In genomic region chrX:30533261-30533660, GRCh38 we compare ENCODE assay signal across 30 cellular contexts. TPM values are rescaled to one million over a fixed set of nuclear protein-coding genes. Genes with fewer than 3 reads are reported as not detected.
DNase-seq lines count a peak whose midpoint lies in the region; TF ChIP-seq lines count a peak whose summit lies in the region.
"Had no signal": no experiment of that assay in that cellular context is flagged by ENCODE, and none has a peak within 500 bp of the region (broad histone marks: within the 10 kb centered on the region; RNA-seq: fewer than 3 reads in every experiment).

No MANE protein-coding gene starts in this region.

- H3K4me2 ChIP-seq in mesenchymal stem cell (ENCODE audit: low read length, poor library complexity, severe bottlenecking) (no peak overlapping the region), neuronal stem cell (ENCODE audit: insufficient read depth, low read length, poor library complexity, severe bottlenecking) (no peak overlapping the region)

- H4K91ac ChIP-seq in mesenchymal stem cell (ENCODE audit: low read length) (no peak overlapping the region), neuronal stem cell (ENCODE audit: low read depth, low read length, poor library complexity) (no peak overlapping the region)

- no peak overlapping the region for H3K18ac ChIP-seq in mesenchymal stem cell (ENCODE audit: low read depth in 1 of 2, low read length in 2 of 2)
- no peak overlapping the region for H3K18ac ChIP-seq in neuronal stem cell (ENCODE audit: low read length)

- TF ChIP-seq CTCF in CD14-positive monocyte (IDR thresholded peaks at IDR 0.05) = no peak
- TF ChIP-seq CTCF in cardiac fibroblast (IDR thresholded peaks at IDR 0.05; ENCODE audit: low read depth, low read length) = no peak
- no peak for TF ChIP-seq CTCF in progenitor cell of endocrine pancreas (IDR thresholded peaks at IDR 0.05; ENCODE audit: unreplicated experiment)
- no peak for TF ChIP-seq CTCF in Caco-2 (IDR thresholded peaks at IDR 0.05; ENCODE audit: insufficient read depth in 1 of 2, low read depth in 1 of 2, low read length in 1 of 2, severe bottlenecking in 1 of 2, unreplicated experiment in 1 of 2)

- peaks cover 0 to 5% (median 0%) of the 10 kb centered on the region in 3 donors for H3K27me3 Mint-ChIP-seq in CD14-positive monocyte (ENCODE audit: low read depth in 3 of 3)
- no peaks in the 10 kb centered on the region for H3K27me3 Mint-ChIP-seq in progenitor cell of endocrine pancreas
- no peaks in the 10 kb centered on the region for H3K27me3 Mint-ChIP-seq in Caco-2 (ENCODE audit: insufficient read depth, unreplicated experiment)
- H3K27me3 Mint-ChIP-seq: dendritic cell treated with granulocyte-macrophage colony-stimulating factor and Interleukin-4, amounts not matched to agents 40 ng/mL and 50 ng/mL, for 4 days had no signal

- no peaks in the 10 kb centered on the region for H3K27me3 ChIP-seq in mesenchymal stem cell (ENCODE audit: control insufficient read depth in 1 of 2, insufficient read depth in 1 of 2, low read length in 2 of 2)
- H3K27me3 ChIP-seq in Caco-2 (replicated peaks; ENCODE audit: control insufficient read depth, insufficient read depth, low read length) = no peaks in the 10 kb centered on the region
- no peaks in the 10 kb centered on the region for H3K27me3 ChIP-seq in neuronal stem cell (ENCODE audit: control insufficient read depth in 3 of 3, insufficient read depth in 3 of 3, low read depth in 1 of 3, low read length in 3 of 3)
- H3K27me3 ChIP-seq: adrenal gland, MG63, ovary, testis had no signal

- H3K36me3 Mint-ChIP-seq in CD14-positive monocyte (peaks cover 0 to under 1% of the 10 kb centered on the region in 2 donors), progenitor cell of endocrine pancreas (ENCODE audit: insufficient read depth) (no peaks in the 10 kb centered on the region), Caco-2 (ENCODE audit: insufficient read depth, unreplicated experiment) (no peaks in the 10 kb centered on the region)
- H3K36me3 Mint-ChIP-seq: natural killer cell treated with Interleukin-12 subunit alpha and Interleukin-12 subunit beta and Interleukin-15 and Interleukin-18, amount 100 ng/mL, for 72 hours had no signal

- no peak overlapping the region for H3K4me3 ChIP-seq in cardiac fibroblast (replicated peaks in 1 of 2; ENCODE audit: low read depth in 2 of 2, low read length in 2 of 2)
- H3K4me3 ChIP-seq in mesenchymal stem cell (ENCODE audit: insufficient read depth in 1 of 2, low read depth in 1 of 2, low read length in 2 of 2) = no peak overlapping the region
- H3K4me3 ChIP-seq in Caco-2 (ENCODE audit: low read depth, low read length) = no peak overlapping the region
- no peak overlapping the region for H3K4me3 ChIP-seq in neuronal stem cell (ENCODE audit: low read length in 2 of 2)
- H3K4me3 ChIP-seq: adrenal gland, left ventricle myocardium inferior, MG63, ovary, testis had no signal

- H2BK5ac ChIP-seq in mesenchymal stem cell (ENCODE audit: low read depth, low read length, poor library complexity, severe bottlenecking) (no peak overlapping the region), neuronal stem cell (ENCODE audit: low read length) (no peak overlapping the region)

- no peak overlapping the region for H2BK120ac ChIP-seq in mesenchymal stem cell (ENCODE audit: low read depth, low read length)
- H2BK120ac ChIP-seq in neuronal stem cell (ENCODE audit: low read depth, low read length) = no peak overlapping the region

- H3K27ac ChIP-seq in mesenchymal stem cell (ENCODE audit: low read length, poor library complexity, severe bottlenecking) = no peak overlapping the region
- H3K27ac ChIP-seq in neuronal stem cell (replicated peaks; ENCODE audit: low read length) = no peak overlapping the region
- H3K27ac ChIP-seq: adrenal gland, left ventricle myocardium inferior, ovary, testis had no signal

- H3K4me1 ChIP-seq in mesenchymal stem cell (ENCODE audit: control insufficient read depth, insufficient read depth, low read depth, low read length) (no peaks in the 10 kb centered on the region), Caco-2 (no peaks in the 10 kb centered on the region), neuronal stem cell (ENCODE audit: control insufficient read depth in 2 of 2, insufficient read depth in 1 of 2, low read depth in 1 of 2, low read length in 2 of 2) (no peaks in the 10 kb centered on the region)
- H3K4me1 ChIP-seq: adrenal gland, left ventricle myocardium inferior, testis had no signal

- H3K4me3 Mint-ChIP-seq in CD14-positive monocyte (no peak overlapping the region), progenitor cell of endocrine pancreas (ENCODE audit: low read depth) (no peak overlapping the region), Caco-2 (ENCODE audit: unreplicated experiment) (no peak overlapping the region)
- H3K4me3 Mint-ChIP-seq: activated CD4-positive, alpha-beta T cell treated with anti-CD3 and anti-CD28 coated beads for 36 hours; activated T-cell treated with anti-CD3 and anti-CD28 coated beads, Interleukin-2, amount 50 U/mL, for 24 hours; dendritic cell treated with granulocyte-macrophage colony-stimulating factor and Interleukin-4, amounts not matched to agents 40 ng/mL and 50 ng/mL, for 4 days; IgD-negative memory B cell; natural killer cell treated with Interleukin-12 subunit alpha and Interleukin-12 subunit beta and Interleukin-15 and Interleukin-18, amount 100 ng/mL, for 72 hours had no signal

- H3K36me3 ChIP-seq in mesenchymal stem cell (ENCODE audit: control insufficient read depth in 1 of 2, insufficient read depth in 2 of 2, low read depth in 1 of 2, low read length in 2 of 2) (no peaks in the 10 kb centered on the region), Caco-2 (ENCODE audit: control insufficient read depth, insufficient read depth, low read length) (no peaks in the 10 kb centered on the region), neuronal stem cell (replicated peaks in 1 of 2; ENCODE audit: control insufficient read depth in 2 of 2, insufficient read depth in 2 of 2, low read length in 2 of 2) (no peaks in the 10 kb centered on the region)
- H3K36me3 ChIP-seq: adrenal gland, left ventricle myocardium inferior, MG63, ovary had no signal

- H2AK5ac ChIP-seq in mesenchymal stem cell (ENCODE audit: low read length, severe bottlenecking) (no peak overlapping the region), neuronal stem cell (ENCODE audit: low read depth, low read length) (no peak overlapping the region)

- H3K79me1 ChIP-seq in mesenchymal stem cell (replicated peaks; ENCODE audit: low read length, poor library complexity, severe bottlenecking) (no peaks in the 10 kb centered on the region), neuronal stem cell (ENCODE audit: low read depth, low read length) (no peaks in the 10 kb centered on the region)

- H3K27ac Mint-ChIP-seq in CD14-positive monocyte = peak overlapping the region; percentile 66 to 92 (median 82)
- H3K27ac Mint-ChIP-seq in progenitor cell of endocrine pancreas = no peak overlapping the region
- H3K27ac Mint-ChIP-seq in Caco-2 (ENCODE audit: unreplicated experiment) = no peak overlapping the region
- H3K27ac Mint-ChIP-seq: activated CD4-positive, alpha-beta T cell treated with anti-CD3 and anti-CD28 coated beads for 36 hours; activated T-cell treated with anti-CD3 and anti-CD28 coated beads, Interleukin-2, amount 50 U/mL, for 24 hours; dendritic cell treated with granulocyte-macrophage colony-stimulating factor and Interleukin-4, amounts not matched to agents 40 ng/mL and 50 ng/mL, for 4 days; IgD-negative memory B cell; natural killer cell treated with Interleukin-12 subunit alpha and Interleukin-12 subunit beta and Interleukin-15 and Interleukin-18, amount 100 ng/mL, for 72 hours had no signal

- H3K9me3 ChIP-seq in mesenchymal stem cell (ENCODE audit: control insufficient read depth, low read length) = no peaks in the 10 kb centered on the region
- H3K9me3 ChIP-seq in Caco-2 = no peaks in the 10 kb centered on the region
- no peaks in the 10 kb centered on the region for H3K9me3 ChIP-seq in neuronal stem cell (replicated peaks in 1 of 2; ENCODE audit: control insufficient read depth in 2 of 2, insufficient read depth in 1 of 2, low read depth in 1 of 2, low read length in 2 of 2)
- H3K9me3 ChIP-seq: adrenal gland, left ventricle myocardium inferior, MG63, ovary, testis had no signal

- H2AFZ ChIP-seq in mesenchymal stem cell (ENCODE audit: low read depth, low read length) (no peak overlapping the region), neuronal stem cell (ENCODE audit: low read length) (no peak overlapping the region)

- H3K4ac ChIP-seq in mesenchymal stem cell (ENCODE audit: low read depth in 1 of 2, low read length in 2 of 2) (no peak overlapping the region), neuronal stem cell (ENCODE audit: low read length) (no peak overlapping the region)

- 100% methylated on average over 1 of the region's 2 CpGs for WGBS in mesenchymal stem cell
- WGBS in neuronal stem cell (ENCODE audit: extremely low coverage in 2 of 2, insufficient read length in 2 of 2, insufficient replicate concordance in 1 of 2), 2 donors = no CpG with 5 or more reads among the region's 2 CpGs

- CTCF ChIA-PET in Caco-2 (lab: Charles Lee) = no interaction called here

- H3K23ac ChIP-seq in mesenchymal stem cell (ENCODE audit: low read length in 2 of 2) (no peak overlapping the region), neuronal stem cell (ENCODE audit: low read depth, low read length, poor library complexity) (no peak overlapping the region)

- H3K14ac ChIP-seq in mesenchymal stem cell (ENCODE audit: low read length in 2 of 2) = no peak overlapping the region
- H3K14ac ChIP-seq in neuronal stem cell (ENCODE audit: low read length) = no peak overlapping the region

- H4K8ac ChIP-seq in mesenchymal stem cell (ENCODE audit: low read length) (no peak overlapping the region), neuronal stem cell (ENCODE audit: low read depth, low read length) (no peak overlapping the region)

- H3K9ac ChIP-seq in mesenchymal stem cell (ENCODE audit: low read length) (no peak overlapping the region), neuronal stem cell (ENCODE audit: low read depth, low read length, poor library complexity) (no peak overlapping the region)

- DNase-seq in CD14-positive monocyte (ENCODE audit: low spot score) (no peak), HT1080 (ENCODE audit: low read depth) (peak; percentile 0), cardiac fibroblast (ENCODE audit: low read depth in 2 of 2) (peak; percentile 39 to 48), mesenchymal stem cell (peak; percentile 41), progenitor cell of endocrine pancreas (ENCODE audit: low spot score, unreplicated experiment) (no peak), Caco-2 (no peak), neuronal stem cell (ENCODE audit: low spot score) (no peak), NCI-H1048 (lab: John Stamatoyannopoulos, UW) (no peak)
- DNase-seq: activated CD4-positive, alpha-beta T cell treated with anti-CD3 and anti-CD28 coated beads for 36 hours; activated naive CD4-positive, alpha-beta T cell; activated T-cell treated with anti-CD3 and anti-CD28 coated beads, Interleukin-2, amount 50 U/mL, for 24 hours; adrenal gland; C1 segment of cervical spinal cord; EL; foreskin melanocyte; left ventricle myocardium inferior; MG63; midbrain; NCI-H146; NCI-H524; ovary; right cardiac atrium; stimulated activated CD4-positive, alpha-beta T cell treated with anti-CD3 and anti-CD28 coated beads, Interleukin-12 subunit alpha, Interleukin-12 subunit beta, amount 100 ng/mL, for 4 hours; stimulated activated CD4-positive, alpha-beta T cell treated with anti-CD3 and anti-CD28 coated beads, Interleukin-4, amount 100 ng/mL, for 24 hours; stimulated activated naive CD4-positive, alpha-beta T cell; testis had no signal

- H3K9me3 Mint-ChIP-seq in CD14-positive monocyte (peaks cover 0 to 13% (median 3%) of the 10 kb centered on the region in 7 donors), progenitor cell of endocrine pancreas (ENCODE audit: low read depth) (peaks cover 5% of the 10 kb centered on the region), Caco-2 (ENCODE audit: unreplicated experiment) (no peaks in the 10 kb centered on the region)
- H3K9me3 Mint-ChIP-seq: activated T-cell treated with anti-CD3 and anti-CD28 coated beads, Interleukin-2, amount 50 U/mL, for 24 hours; IgD-negative memory B cell; natural killer cell treated with Interleukin-12 subunit alpha and Interleukin-12 subunit beta and Interleukin-15 and Interleukin-18, amount 100 ng/mL, for 72 hours had no signal

- H3K4me1 Mint-ChIP-seq in CD14-positive monocyte (peaks cover 30% of the 10 kb centered on the region), progenitor cell of endocrine pancreas (ENCODE audit: low read depth) (no peaks in the 10 kb centered on the region), Caco-2 (ENCODE audit: low read depth, unreplicated experiment) (no peaks in the 10 kb centered on the region)
- H3K4me1 Mint-ChIP-seq: activated CD4-positive, alpha-beta T cell treated with anti-CD3 and anti-CD28 coated beads for 36 hours had no signal

- intact Hi-C loops in CD14-positive monocyte (cut with micrococcal nuclease) (no loop called here), Caco-2 (cut with micrococcal nuclease; ENCODE audit: unreplicated experiment) (no loop called here)

- POLR2A ChIA-PET in Caco-2 (lab: Charles Lee) = no interaction called here

- H2BK12ac ChIP-seq in mesenchymal stem cell (ENCODE audit: low read length in 2 of 2) (no peak overlapping the region), neuronal stem cell (ENCODE audit: low read length) (no peak overlapping the region)

- no peak overlapping the region for H2BK15ac ChIP-seq in mesenchymal stem cell (ENCODE audit: low read depth, poor library complexity, severe bottlenecking)
- no peak overlapping the region for H2BK15ac ChIP-seq in neuronal stem cell (ENCODE audit: low read length)

- no TSS peak for BruUV-seq in Caco-2 (replicated peaks; lab: Mats Ljungman, UMichigan)

RNA-seq across cellular contexts. Expression of gene TASL, which starts 44.3 kb away (rescaled TPM):
- polyA plus RNA-seq in CD14-positive monocyte = 10 to 100 TPM; 22.2 to 28.7 TPM
- not detected in 2 replicates for total RNA-seq in HT1080 (2014; rRNA removed; shearing (Covaris generic))
- not detected in 2 replicates for polyA plus RNA-seq in HT1080 (2015; cell fraction: cytosol; rRNA removed)
- not detected in 2 replicates for polyA plus RNA-seq in HT1080 (2015; cell fraction: nucleus; rRNA removed)
- not detected for polyA plus RNA-seq in mesenchymal stem cell (2013, experiment 1 of 2)
- not detected for polyA plus RNA-seq in mesenchymal stem cell (2013, experiment 2 of 2)
- total RNA-seq in progenitor cell of endocrine pancreas (not detected in 2 replicates), Caco-2 (2022) (not detected in 2 replicates)
- not detected for polyA plus RNA-seq in neuronal stem cell (2013, experiment 1 of 2)
- polyA plus RNA-seq in neuronal stem cell (2013, experiment 2 of 2) = not detected
- total RNA-seq: SK-MEL-5 had no signal

Comparison
In these comparisons a context has a peak if more than half of its experiments do, and no peak if none do; other contexts are left out.
1. DNase-seq: peak in HT1080 (single experiment), cardiac fibroblast (2 of 2) and mesenchymal stem cell (single experiment); none in CD14-positive monocyte (single experiment), progenitor cell of endocrine pancreas (single experiment), Caco-2 (0 of 2), neuronal stem cell (single experiment) and NCI-H1048 (single experiment).
2. H3K27ac Mint-ChIP-seq: peak in CD14-positive monocyte (7 of 7); none in progenitor cell of endocrine pancreas (single experiment) and Caco-2 (single experiment).